ENCODE assay signal across 18 cellular contexts in genomic region chr15:55775316-55775715, GRCh38. TPM values are rescaled to one million over a fixed set of nuclear protein-coding genes. Genes with fewer than 3 reads are reported as not detected.
DNase-seq lines count a peak whose midpoint lies in the region; ATAC-seq and TF ChIP-seq lines count a peak whose summit lies in the region.
"Had no signal": no experiment of that assay in that cellular context is flagged by ENCODE, and none has a peak within 500 bp of the region (broad histone marks: within the 10 kb centered on the region; RNA-seq: fewer than 3 reads in every experiment).

No MANE protein-coding gene starts in this region.

- no peak overlapping the region for H2AFZ ChIP-seq in hepatocyte

- H3K36me3 Mint-ChIP-seq in activated naive CD4-positive, alpha-beta T cell treated with anti-CD3 and anti-CD28 coated beads, Interleukin-2, amount 10 ng/mL, durations not matched to agents 7 days and 5 days: no peaks in the 10 kb centered on the region

- peak; percentile 29; the same call in 2 of the 3 replicates for ATAC-seq in SK-N-SH treated with all-trans-retinoic acid at 6 μM for 48 hours
- ATAC-seq in GM19035 (IDR thresholded peaks at IDR 0.05; ENCODE audit: unreplicated experiment): no peak
- no peak for ATAC-seq in HG03521 (IDR thresholded peaks at IDR 0.05; ENCODE audit: unreplicated experiment)
- ATAC-seq: heart left ventricle, Right ventricle myocardium inferior had no signal

- no peak overlapping the region for H3K4me3 Mint-ChIP-seq in activated naive CD4-positive, alpha-beta T cell treated with anti-CD3 and anti-CD28 coated beads, Interleukin-2, amount 10 ng/mL, durations not matched to agents 7 days and 5 days

- CTCF ChIA-PET in activated naive CD4-positive, alpha-beta T cell treated with anti-CD3 and anti-CD28 coated beads, Interleukin-2, amount 10 ng/mL, durations not matched to agents 7 days and 5 days (lab: Charles Lee): interaction anchor here (0.7 to 2.6 kb wide), 12 partner anchors 9 to 312 kb away, joined by 3 to 8 read pairs (median 4); no protein-coding TSS in a partner anchor

- no peaks in the 10 kb centered on the region for H4K20me1 ChIP-seq in hepatocyte (ENCODE audit: insufficient read depth, poor library complexity, severe bottlenecking)

- H3K27me3 Mint-ChIP-seq in activated naive CD4-positive, alpha-beta T cell treated with anti-CD3 and anti-CD28 coated beads, Interleukin-2, amount 10 ng/mL, durations not matched to agents 7 days and 5 days: peaks cover 21% of the 10 kb centered on the region

- no peaks in the 10 kb centered on the region for H3K4me1 ChIP-seq in hepatocyte (ENCODE audit: insufficient read depth)
- H3K4me1 ChIP-seq: breast epithelium, heart left ventricle, spleen, suprapubic skin had no signal

- no peak overlapping the region for H3K4me2 ChIP-seq in hepatocyte

- no peak overlapping the region for H3K27ac Mint-ChIP-seq in activated naive CD4-positive, alpha-beta T cell treated with anti-CD3 and anti-CD28 coated beads, Interleukin-2, amount 10 ng/mL, durations not matched to agents 7 days and 5 days

- H3K9me2 ChIP-seq in hepatocyte (replicated peaks; ENCODE audit: insufficient read depth): no peaks in the 10 kb centered on the region

- no peak overlapping the region for H3K27ac ChIP-seq in hepatocyte
- H3K27ac ChIP-seq: heart left ventricle, spleen, suprapubic skin, VCaP had no signal

- no peaks in the 10 kb centered on the region for H3K36me3 ChIP-seq in hepatocyte (replicated peaks; ENCODE audit: insufficient read depth, low read depth)
- H3K36me3 ChIP-seq: breast epithelium, heart left ventricle, MG63, spleen, suprapubic skin had no signal

- no peak for TF ChIP-seq CTCF in hepatocyte (IDR thresholded peaks at IDR 0.05; ENCODE audit: poor library complexity)

- peak in 2 of 3 experiments; percentile 8 to 49 for DNase-seq in NCI-H1417 (lab: John Stamatoyannopoulos, UW)
- no peak for DNase-seq in NCI-H1417 treated with DMSO at 0.1 percent for 48 hours (lab: John Stamatoyannopoulos, UW)
- peak; percentile 39 for DNase-seq in hepatocyte (ENCODE audit: low spot score)
- no peak for DNase-seq in activated naive CD4-positive, alpha-beta T cell treated with anti-CD3 and anti-CD28 coated beads, Interleukin-2, amount 10 ng/mL, durations not matched to agents 7 days and 5 days
- DNase-seq in anterior cingulate cortex (lab: John Stamatoyannopoulos, UW): no peak
- DNase-seq: activated CD8-positive, alpha-beta memory T cell treated with anti-CD3 and anti-CD28 coated beads for 24 hours; activated naive CD4-positive, alpha-beta T cell treated with Interleukin-2 at 50 U/mL for 16 hours; HCEC 1CT; heart left ventricle; MG63; spleen had no signal

- no peaks in the 10 kb centered on the region for H3K79me2 ChIP-seq in hepatocyte

- no peak overlapping the region for H3K4me3 ChIP-seq in hepatocyte
- H3K4me3 ChIP-seq: breast epithelium, heart left ventricle, MG63, spleen, suprapubic skin had no signal

- no peaks in the 10 kb centered on the region for H3K27me3 ChIP-seq in hepatocyte
- H3K27me3 ChIP-seq: breast epithelium, heart left ventricle, MG63, suprapubic skin had no signal

- H3K4me1 Mint-ChIP-seq in activated naive CD4-positive, alpha-beta T cell treated with anti-CD3 and anti-CD28 coated beads, Interleukin-2, amount 10 ng/mL, durations not matched to agents 7 days and 5 days: no peaks in the 10 kb centered on the region

- no peaks in the 10 kb centered on the region for H3K9me3 ChIP-seq in hepatocyte (ENCODE audit: low read depth)
- H3K9me3 ChIP-seq: breast epithelium, MG63, suprapubic skin had no signal

- WGBS in hepatocyte (ENCODE audit: low lambda C conversion rate, missing lambda C conversion rate): 55% methylated on average over 4 of the region's 4 CpGs

- H3K9me3 Mint-ChIP-seq in activated naive CD4-positive, alpha-beta T cell treated with anti-CD3 and anti-CD28 coated beads, Interleukin-2, amount 10 ng/mL, durations not matched to agents 7 days and 5 days: no peaks in the 10 kb centered on the region

TF ChIP-seq in SK-N-SH treated with all-trans-retinoic acid at 6 μM for 48 hours, 23 proteins besides CTCF, POLR2A, EP300 and RAD21 (continues in another document):
- no peak for TF ChIP-seq ARNTL (CRISPR knock-in tag; IDR thresholded peaks at IDR 0.05; ENCODE audit: borderline replicate concordance, low read depth)
- no peak for TF ChIP-seq GLIS3 (CRISPR knock-in tag; IDR thresholded peaks at IDR 0.05)
- no peak for TF ChIP-seq CSRNP3 (CRISPR knock-in tag; IDR thresholded peaks at IDR 0.05)
- no peak for TF ChIP-seq TSHZ2 (CRISPR knock-in tag; IDR thresholded peaks at IDR 0.05)
- TF ChIP-seq CSDC2 (CRISPR knock-in tag; IDR thresholded peaks at IDR 0.05): no peak
- TF ChIP-seq PPARA (CRISPR knock-in tag; IDR thresholded peaks at IDR 0.05; ENCODE audit: borderline replicate concordance): no peak
- TF ChIP-seq ZNF565 (CRISPR knock-in tag; conservative IDR thresholded peaks at IDR 0.05; ENCODE audit: low read depth): no peak
- no peak for TF ChIP-seq PATZ1 (CRISPR knock-in tag; IDR thresholded peaks at IDR 0.05; ENCODE audit: borderline replicate concordance)
- no peak for TF ChIP-seq ISL1 (CRISPR knock-in tag; IDR thresholded peaks at IDR 0.05)
- no peak for TF ChIP-seq ZNF70 (CRISPR knock-in tag; IDR thresholded peaks at IDR 0.05)
- no peak for TF ChIP-seq OSR1 (CRISPR knock-in tag; IDR thresholded peaks at IDR 0.05)
- TF ChIP-seq RARB (CRISPR knock-in tag; IDR thresholded peaks at IDR 0.05): no peak
- TF ChIP-seq ZC3H10 (CRISPR knock-in tag; IDR thresholded peaks at IDR 0.05): no peak
- TF ChIP-seq SNAI2 (CRISPR knock-in tag; IDR thresholded peaks at IDR 0.05): no peak
- TF ChIP-seq POU6F1 (CRISPR knock-in tag; IDR thresholded peaks at IDR 0.05; ENCODE audit: borderline replicate concordance, low read depth): no peak

RNA-seq across cellular contexts. Expression of gene PRTG, which starts 32.4 kb away (rescaled TPM):
- total RNA-seq in hepatocyte: 10.8 and 19.0 TPM in 2 replicates
- polyA plus RNA-seq in hepatocyte: 6.6 and 7.8 TPM in 2 replicates

Comparison
In these comparisons a context has a peak if more than half of its experiments do, and no peak if none do; other contexts are left out.
1. DNase-seq: peak in NCI-H1417 (2 of 3) and hepatocyte (single experiment); none in NCI-H1417 treated with DMSO at 0.1 percent for 48 hours (single experiment), activated naive CD4-positive, alpha-beta T cell treated with anti-CD3 and anti-CD28 coated beads, Interleukin-2, amount 10 ng/mL, durations not matched to agents 7 days and 5 days (single experiment) and anterior cingulate cortex (0 of 58).